Comparison of ENCODE assay signal across 12 cellular contexts in the genomic region with DNA sequence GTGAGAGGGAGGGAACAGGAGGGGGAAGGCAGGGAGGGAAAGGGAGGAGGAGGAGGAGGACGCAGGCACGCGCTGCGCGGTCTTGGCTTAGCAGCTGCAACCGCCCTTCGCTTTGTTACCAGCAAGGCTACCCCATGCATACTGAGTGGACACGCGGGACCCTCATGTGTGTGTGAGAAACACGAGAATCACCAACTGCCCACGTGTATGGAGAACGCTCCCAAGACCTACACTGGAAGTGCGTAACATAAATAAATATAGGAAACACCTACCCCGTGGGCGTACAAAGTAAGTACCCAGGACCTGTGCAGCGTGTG.
"Had no signal": no experiment of that assay in that cellular context is flagged by ENCODE, and none has a peak within 500 bp of the region (broad histone marks: within the 10 kb centered on the region; RNA-seq: fewer than 3 reads in every experiment).

No MANE protein-coding gene starts in this region.

- H3K9me3 Mint-ChIP-seq: stimulated activated memory B cell treated with anti-CD40 and anti-IgM and Interleukin-4, amounts not matched to agents 10 μg/mL and 1 μg/mL and 100 μg/mL, for 72 hours; type B pancreatic cell had no signal

- H3K27ac ChIP-seq: esophagus squamous epithelium, spleen, testis had no signal

- H3K36me3 Mint-ChIP-seq: activated naive CD8-positive, alpha-beta T cell; stimulated activated memory B cell treated with anti-CD40 and anti-IgM and Interleukin-4, amounts not matched to agents 10 μg/mL and 1 μg/mL and 100 μg/mL, for 72 hours; type B pancreatic cell had no signal

- H3K36me3 ChIP-seq: esophagus squamous epithelium, spleen had no signal

- H3K27ac Mint-ChIP-seq: activated naive CD8-positive, alpha-beta T cell; stimulated activated memory B cell treated with anti-CD40 and anti-IgM and Interleukin-4, amounts not matched to agents 10 μg/mL and 1 μg/mL and 100 μg/mL, for 72 hours; type B pancreatic cell had no signal

- DNase-seq: activated CD4-positive, alpha-beta T cell treated with anti-CD3 and anti-CD28 coated beads, Interleukin-2, amount 50 U/mL, for 1 hour; cerebellar nuclear complex; effector CD4-positive, alpha-beta T cell; esophagus squamous epithelium; left ventricle myocardium superior; spleen; stimulated activated CD4-positive, alpha-beta T cell treated with anti-CD3 and anti-CD28 coated beads, Interleukin-4, amount 100 ng/mL, for 4 hours; testis had no signal

- H3K4me3 Mint-ChIP-seq: activated naive CD8-positive, alpha-beta T cell; stimulated activated memory B cell treated with anti-CD40 and anti-IgM and Interleukin-4, amounts not matched to agents 10 μg/mL and 1 μg/mL and 100 μg/mL, for 72 hours; type B pancreatic cell had no signal

- H3K9me3 ChIP-seq: esophagus squamous epithelium, spleen, testis had no signal

- H3K27me3 ChIP-seq: testis had no signal

- H3K4me3 ChIP-seq: esophagus squamous epithelium, spleen, testis had no signal

- ATAC-seq: activated CD4-positive, CD25-positive, alpha-beta regulatory T cell treated with anti-CD3 and anti-CD28 coated beads, Interleukin-2, amount 50 U/mL, for 24 hours; left ventricle myocardium superior; stimulated activated memory B cell treated with anti-CD40 and anti-IgM and Interleukin-4, amounts not matched to agents 10 μg/mL and 1 μg/mL and 100 μg/mL, for 72 hours had no signal
